ENCODE assay signal across 9 cellular contexts in genomic region chr17:42135664-42136653, GRCh38. TPM values are rescaled to one million over a fixed set of nuclear protein-coding genes. Genes with fewer than 3 reads are reported as not detected.
DNase-seq lines count a peak whose midpoint lies in the region; ATAC-seq, FAIRE-seq and TF ChIP-seq lines count a peak whose summit lies in the region.
"Had no signal": no experiment of that assay in that cellular context is flagged by ENCODE, and none has a peak within 500 bp of the region (broad histone marks: within the 10 kb centered on the region; RNA-seq: fewer than 3 reads in every experiment).

No MANE protein-coding gene starts in this region.

- no peak for TF ChIP-seq POLR2A in vagina (IDR thresholded peaks at IDR 0.05)

- H3K4me1 ChIP-seq in liver (ENCODE audit: control insufficient read depth in 4 of 4, insufficient read depth in 4 of 4, low read length in 3 of 4) (peaks cover 14 to 42% (median 22%) of the 10 kb centered on the region in 4 donors), vagina (peaks cover 65% of the 10 kb centered on the region)

- peak; percentile 40 to 54 for TF ChIP-seq RAD21 in liver (IDR thresholded peaks at IDR 0.05)

- H3K27me3 ChIP-seq in bronchial epithelial cell (ENCODE audit: control insufficient read depth, insufficient read depth, low read length) (no peaks in the 10 kb centered on the region), liver (ENCODE audit: control insufficient read depth in 4 of 4, insufficient read depth in 4 of 4, low read length in 3 of 4) (no peaks in the 10 kb centered on the region), vagina (no peaks in the 10 kb centered on the region)

- no peak overlapping the region for H3K9ac ChIP-seq in liver (ENCODE audit: low read depth in 1 of 2, low read length in 2 of 2)

- TF ChIP-seq CTCF in bronchial epithelial cell (IDR thresholded peaks at IDR 0.05; ENCODE audit: insufficient read depth, low read length, severe bottlenecking) (no peak), liver (IDR thresholded peaks at IDR 0.05; ENCODE audit: low read depth, low read length, missing input control) (no peak), vagina (IDR thresholded peaks at IDR 0.05) (no peak)

- peak; percentile 29 for DNase-seq in GF-D8 (lab: John Stamatoyannopoulos, UW)
- peak; percentile 84 for DNase-seq in NCI-H69 (lab: John Stamatoyannopoulos, UW)
- DNase-seq in bronchial epithelial cell (ENCODE audit: low read depth) = peak; percentile 88
- no peak for DNase-seq in vagina (ENCODE audit: extremely low spot score in 2 of 2)
- no peak for DNase-seq in GDM1 (lab: John Stamatoyannopoulos, UW)
- no peak for DNase-seq in stimulated activated CD4-positive, alpha-beta T cell treated with anti-CD3 and anti-CD28 coated beads, Interleukin-2, amount 100 ng/mL, for 48 hours

- H3K4me3 ChIP-seq in bronchial epithelial cell (ENCODE audit: low read depth, low read length) (no peak overlapping the region), liver (ENCODE audit: low read depth in 1 of 3, low read length in 3 of 3) (peak overlapping the region; percentile 35 to 41 (median 36)), vagina (no peak overlapping the region)

- intact Hi-C loops in vagina (cut with DNase I) = no loop called here

- FAIRE-seq in bronchial epithelial cell (lab: Jason Lieb, UNC) = peak; percentile 90

- peaks cover 6% of the 10 kb centered on the region for H3K36me3 ChIP-seq in bronchial epithelial cell (ENCODE audit: control insufficient read depth, insufficient read depth, low read length)
- no peaks in the 10 kb centered on the region for H3K36me3 ChIP-seq in liver (ENCODE audit: control insufficient read depth in 4 of 4, insufficient read depth in 3 of 4, low read depth in 1 of 4, low read length in 3 of 4)
- H3K36me3 ChIP-seq in vagina = no peaks in the 10 kb centered on the region

- peak overlapping the region; percentile 88 to 95 for H3K27ac ChIP-seq in liver (ENCODE audit: low read depth in 1 of 2, low read length in 2 of 2)
- H3K27ac ChIP-seq in vagina = peak overlapping the region; percentile 15

- WGBS in liver = 22% methylated on average over 15 of the region's 15 CpGs

- no peak for ATAC-seq in GM21723 (IDR thresholded peaks at IDR 0.05; ENCODE audit: unreplicated experiment)

- H3K9me3 ChIP-seq in liver (ENCODE audit: control insufficient read depth in 4 of 4, low read length in 3 of 4) (no peaks in the 10 kb centered on the region), vagina (no peaks in the 10 kb centered on the region)

TF ChIP-seq in liver, 16 proteins besides CTCF, POLR2A, EP300 and RAD21:
- TF ChIP-seq, protein P1, sequence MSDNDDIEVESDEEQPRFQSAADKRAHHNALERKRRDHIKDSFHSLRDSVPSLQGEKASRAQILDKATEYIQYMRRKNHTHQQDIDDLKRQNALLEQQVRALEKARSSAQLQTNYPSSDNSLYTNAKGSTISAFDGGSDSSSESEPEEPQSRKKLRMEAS (IDR thresholded peaks at IDR 0.05) = peak; percentile 96
- TF ChIP-seq HNF4A (conservative IDR thresholded peaks at IDR 0.05) (peak; percentile 64 to 72), REST (IDR thresholded peaks at IDR 0.05) (peak; percentile 63), FOXA1 (IDR thresholded peaks at IDR 0.05) (peak; percentile 86), RXRA (IDR thresholded peaks at IDR 0.05) (peak; percentile 85 to 90), ATF3 (IDR thresholded peaks at IDR 0.05) (peak; percentile 70), YY1 (IDR thresholded peaks at IDR 0.05) (peak; percentile 49), FOXA2 (IDR thresholded peaks at IDR 0.05) (peak; percentile 47), HNF4G (IDR thresholded peaks at IDR 0.05) (no peak), JUND (IDR thresholded peaks at IDR 0.05) (peak; percentile 58 to 64), NR2F2 (IDR thresholded peaks at IDR 0.05) (peak; percentile 91), EGR1 (IDR thresholded peaks at IDR 0.05; ENCODE audit: low read depth in 2 of 2) (peak; percentile 48 to 74), TAF1 (conservative IDR thresholded peaks at IDR 0.05) (no peak), GABPA (IDR thresholded peaks at IDR 0.05 in 1 of 2, conservative IDR thresholded peaks at IDR 0.05 in 1 of 2) (peak; percentile 75 to 91), ZBTB33 (IDR thresholded peaks at IDR 0.05) (peak; percentile 19), SP1 (IDR thresholded peaks at IDR 0.05) (peak; percentile 91)

RNA-seq across cellular contexts. Expression of gene HSPB9, which starts 13.4 kb away (rescaled TPM):
- total RNA-seq in bronchial epithelial cell = not detected in 2 replicates
- under 1 TPM; 0.17 to 0.42 TPM for total RNA-seq in liver
- polyA plus RNA-seq in liver = 1 to 10 TPM in 1 of 2 donors, under 1 TPM in 1; 0.69 to 4.0 TPM
- total RNA-seq in vagina = 1.2 TPM
- polyA plus RNA-seq: neural cell had no signal

RNA-seq across cellular contexts. Expression of gene KAT2A, which starts 14.8 kb away (rescaled TPM):
- total RNA-seq in bronchial epithelial cell (5.6 and 10.3 TPM in 2 replicates), liver (10 to 100 TPM in 1 of 2 donors, 1 to 10 TPM in 1; 5.1 to 14.4 TPM), vagina (63.1 TPM)
- polyA plus RNA-seq in liver = 10 to 100 TPM in 1 of 2 donors, 1 to 10 TPM in 1; 7.4 to 11.7 TPM

RNA-seq across cellular contexts. Expression of gene RAB5C, which starts 18.8 kb away (rescaled TPM):
- total RNA-seq in bronchial epithelial cell (52.1 and 63.9 TPM in 2 replicates), liver (10 to 100 TPM; 53.7 to 60.0 TPM), vagina (111 TPM)
- polyA plus RNA-seq in liver = 100 to 1,000 TPM in 1 of 2 donors, 10 to 100 TPM in 1; 53.5 to 107 TPM

RNA-seq across cellular contexts. Expression of gene DHX58, which starts 23.4 kb away (rescaled TPM):
- total RNA-seq in bronchial epithelial cell (4.4 and 5.0 TPM in 2 replicates), liver (10 to 100 TPM in 1 of 2 donors, 1 to 10 TPM in 1; 4.0 to 20.2 TPM), vagina (8.1 TPM)
- polyA plus RNA-seq in liver = 10 to 100 TPM in 1 of 2 donors, 1 to 10 TPM in 1; 4.3 to 21.9 TPM

RNA-seq across cellular contexts. Expression of gene ZNF385C, which starts 37.7 kb away (rescaled TPM):
- under 0.01 and 0.26 TPM in 2 replicates for total RNA-seq in bronchial epithelial cell
- total RNA-seq in liver = under 1 TPM in 1 of 2 donors, not detected in 1; 0.19 TPM
- polyA plus RNA-seq in liver = under 1 TPM; 0.03 to 0.06 TPM
- 0.49 TPM for total RNA-seq in vagina

Comparison
In these comparisons a context has a peak if more than half of its experiments do, and no peak if none do; other contexts are left out.
1. DNase-seq: peak in GF-D8 (single experiment), NCI-H69 (single experiment) and bronchial epithelial cell (single experiment); none in vagina (0 of 2), GDM1 (single experiment) and stimulated activated CD4-positive, alpha-beta T cell treated with anti-CD3 and anti-CD28 coated beads, Interleukin-2, amount 100 ng/mL, for 48 hours (0 of 2).
2. H3K4me3 ChIP-seq: peak in liver (3 of 3); none in bronchial epithelial cell (single experiment) and vagina (0 of 2).